ENCODE assay signal across 30 cellular contexts in the genomic region with DNA sequence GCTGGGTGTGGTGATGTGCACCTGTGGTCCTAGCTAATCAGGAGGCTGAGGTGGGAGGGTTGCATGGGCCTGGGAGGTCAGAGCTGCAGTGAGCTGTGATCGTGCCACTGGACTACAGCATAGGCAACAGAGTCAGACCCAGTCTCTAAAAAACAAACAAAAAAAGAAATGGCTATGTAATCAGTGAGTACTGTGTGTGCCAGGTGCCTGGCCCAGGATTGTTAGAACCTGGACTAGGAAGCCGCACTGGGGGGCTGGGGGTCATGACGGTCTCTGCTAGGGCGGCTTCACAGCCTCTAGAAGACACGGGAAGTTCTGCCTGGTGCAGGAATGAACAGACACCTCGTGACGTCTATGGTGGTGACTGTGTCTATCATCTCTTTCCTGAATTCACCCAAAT. TPM values are rescaled to one million over a fixed set of nuclear protein-coding genes. Genes with fewer than 3 reads are reported as not detected.
"Had no signal": no experiment of that assay in that cellular context is flagged by ENCODE, and none has a peak within 500 bp of the region (broad histone marks: within the 10 kb centered on the region; RNA-seq: fewer than 3 reads in every experiment).

No MANE protein-coding gene starts in this region.

- H3K9me3 Mint-ChIP-seq: activated CD4-positive, alpha-beta T cell treated with anti-CD3 and anti-CD28 coated beads, Interleukin-2, amount 10 ng/mL, durations not matched to agents 7 days and 5 days; activated naive CD4-positive, alpha-beta T cell treated with anti-CD3 and anti-CD28 coated beads, Interleukin-2, amount 50 U/mL, for 24 hours; activated naive CD8-positive, alpha-beta T cell treated with anti-CD3 and anti-CD28 coated beads, Interleukin-2, amount 10 ng/mL, durations not matched to agents 7 days and 5 days; activated T-cell treated with anti-CD3 and anti-CD28 coated beads, Interleukin-2, amount 50 U/mL, for 4 hours; T-helper 1 cell treated with Interleukin-12 subunit alpha and Interleukin-12 subunit beta and Interleukin-4 antibody, amounts not matched to agents 30 μg/mL and 1 μg/mL, for 36 hours; T-helper 2 cell treated with Interferon-gamma antibody and Interleukin-4, amounts not matched to agents 5 μg/mL and 100 μg/mL, for 36 hours; WTC11 had no signal

- H3K9ac ChIP-seq: KMS-11, SK-N-SH had no signal

- H3K4me1 ChIP-seq: ascending aorta, SJCRH30 had no signal

- ATAC-seq: activated CD4-positive, alpha-beta T cell treated with anti-CD3 and anti-CD28 coated beads for 36 hours; activated CD4-positive, CD25-positive, alpha-beta regulatory T cell treated with anti-CD3 and anti-CD28 coated beads, Interleukin-2, amount 50 U/mL, for 24 hours; activated CD8-positive, alpha-beta T cell treated with anti-CD3 and anti-CD28 coated beads, Interleukin-2, amount 10 ng/mL, durations not matched to agents 7 days and 5 days; activated T-cell treated with anti-CD3 and anti-CD28 coated beads, Interleukin-2, amount 50 U/mL, for 4 hours; Panc1; WTC11 had no signal

- H3K27me3 Mint-ChIP-seq: activated CD4-positive, alpha-beta T cell treated with anti-CD3 and anti-CD28 coated beads for 36 hours; activated CD4-positive, alpha-beta T cell treated with anti-CD3 and anti-CD28 coated beads, Interleukin-2, amount 10 ng/mL, durations not matched to agents 7 days and 5 days; activated naive CD4-positive, alpha-beta T cell treated with anti-CD3 and anti-CD28 coated beads, Interleukin-2, amount 50 U/mL, for 24 hours; activated naive CD8-positive, alpha-beta T cell treated with anti-CD3 and anti-CD28 coated beads, Interleukin-2, amount 10 ng/mL, durations not matched to agents 7 days and 5 days had no signal

- H3K4me1 Mint-ChIP-seq: activated CD4-positive, alpha-beta T cell treated with anti-CD3 and anti-CD28 coated beads for 36 hours; activated CD4-positive, alpha-beta T cell treated with anti-CD3 and anti-CD28 coated beads, Interleukin-2, amount 10 ng/mL, durations not matched to agents 7 days and 5 days; activated naive CD4-positive, alpha-beta T cell treated with anti-CD3 and anti-CD28 coated beads, Interleukin-2, amount 50 U/mL, for 24 hours; activated naive CD8-positive, alpha-beta T cell treated with anti-CD3 and anti-CD28 coated beads, Interleukin-2, amount 10 ng/mL, durations not matched to agents 7 days and 5 days; WTC11 had no signal

- H3K27ac Mint-ChIP-seq: activated CD4-positive, alpha-beta T cell treated with anti-CD3 and anti-CD28 coated beads for 36 hours; activated CD4-positive, alpha-beta T cell treated with anti-CD3 and anti-CD28 coated beads, Interleukin-2, amount 10 ng/mL, durations not matched to agents 7 days and 5 days; activated CD8-positive, alpha-beta T cell treated with anti-CD3 and anti-CD28 coated beads, Interleukin-2, amount 10 ng/mL, durations not matched to agents 7 days and 5 days; activated naive CD4-positive, alpha-beta T cell treated with anti-CD3 and anti-CD28 coated beads, Interleukin-2, amount 50 U/mL, for 24 hours; activated naive CD8-positive, alpha-beta T cell treated with anti-CD3 and anti-CD28 coated beads, Interleukin-2, amount 10 ng/mL, durations not matched to agents 7 days and 5 days; T-helper 1 cell treated with Interleukin-12 subunit alpha and Interleukin-12 subunit beta and Interleukin-4 antibody, amounts not matched to agents 30 μg/mL and 1 μg/mL, for 36 hours; T-helper 2 cell treated with Interferon-gamma antibody and Interleukin-4, amounts not matched to agents 5 μg/mL and 100 μg/mL, for 36 hours; WTC11 had no signal

- H3K4me3 Mint-ChIP-seq: activated CD4-positive, alpha-beta T cell treated with anti-CD3 and anti-CD28 coated beads for 36 hours; activated CD4-positive, alpha-beta T cell treated with anti-CD3 and anti-CD28 coated beads, Interleukin-2, amount 10 ng/mL, durations not matched to agents 7 days and 5 days; activated CD8-positive, alpha-beta T cell treated with anti-CD3 and anti-CD28 coated beads, Interleukin-2, amount 10 ng/mL, durations not matched to agents 7 days and 5 days; activated naive CD4-positive, alpha-beta T cell treated with anti-CD3 and anti-CD28 coated beads, Interleukin-2, amount 50 U/mL, for 24 hours; activated naive CD8-positive, alpha-beta T cell treated with anti-CD3 and anti-CD28 coated beads, Interleukin-2, amount 10 ng/mL, durations not matched to agents 7 days and 5 days; activated T-cell treated with anti-CD3 and anti-CD28 coated beads, Interleukin-2, amount 50 U/mL, for 4 hours; T-helper 1 cell treated with Interleukin-12 subunit alpha and Interleukin-12 subunit beta and Interleukin-4 antibody, amounts not matched to agents 30 μg/mL and 1 μg/mL, for 36 hours; T-helper 2 cell treated with Interferon-gamma antibody and Interleukin-4, amounts not matched to agents 5 μg/mL and 100 μg/mL, for 36 hours; WTC11 had no signal

- FAIRE-seq: TTC549 had no signal

- H3K27me3 ChIP-seq: ascending aorta, cardiac muscle cell, SJCRH30 had no signal

- H3K4me3 ChIP-seq: ascending aorta, cardiac muscle cell, SJCRH30 had no signal

- H3K4me2 ChIP-seq: KMS-11, SK-N-SH had no signal

- H3K9me3 ChIP-seq: ascending aorta, SJCRH30, SK-N-SH had no signal

- H3K27ac ChIP-seq: ascending aorta, cardiac muscle cell, KMS-11, SJCRH30 had no signal

- DNase-seq: activated CD4-positive, alpha-beta T cell treated with anti-CD3 and anti-CD28 coated beads for 36 hours; activated CD4-positive, alpha-beta T cell treated with anti-CD3 and anti-CD28 coated beads, Interleukin-2, amount 10 ng/mL, durations not matched to agents 7 days and 5 days; activated CD4-positive, alpha-beta T cell treated with anti-CD3 and anti-CD28 coated beads, Interleukin-2, amount 50 U/mL, for 48 hours; activated CD8-positive, alpha-beta T cell treated with anti-CD3 and anti-CD28 coated beads, Interleukin-2, amount 10 ng/mL, durations not matched to agents 7 days and 5 days; activated gamma-delta T cell; activated naive CD4-positive, alpha-beta T cell treated with Interleukin-2 at 50 U/mL for 16 hours; activated naive CD8-positive, alpha-beta T cell treated with anti-CD3 and anti-CD28 coated beads, Interleukin-2, amount 10 ng/mL, durations not matched to agents 7 days and 5 days; activated T-cell treated with anti-CD3 and anti-CD28 coated beads, Interleukin-2, amount 50 U/mL, for 4 hours; amygdala; NCI-H1092 treated with DMSO at 0.1 percent for 48 hours; NCI-H1417; NCI-H187 treated with DMSO at 0.1 percent for 48 hours; NCI-H2081; NCI-H345; SHP77; SJCRH30; SK-N-SH had no signal

RNA-seq across cellular contexts. Expression of a gene that starts 18.8 kb away (rescaled TPM):
- total RNA-seq: activated CD4-positive, alpha-beta T cell treated with anti-CD3 and anti-CD28 coated beads, Interleukin-2, amount 10 ng/mL, durations not matched to agents 7 days and 5 days; activated CD8-positive, alpha-beta T cell treated with anti-CD3 and anti-CD28 coated beads, Interleukin-2, amount 10 ng/mL, durations not matched to agents 7 days and 5 days; activated naive CD8-positive, alpha-beta T cell treated with anti-CD3 and anti-CD28 coated beads, Interleukin-2, amount 10 ng/mL, durations not matched to agents 7 days and 5 days; activated T-cell treated with anti-CD3 and anti-CD28 coated beads, Interleukin-2, amount 50 U/mL, for 4 hours; ascending aorta; LHCN-M2; RPMI7951; SJCRH30 had no signal
- polyA plus RNA-seq: cardiac muscle cell, SK-N-SH had no signal

RNA-seq across cellular contexts. Expression of a gene that starts 33.6 kb away (rescaled TPM):
- total RNA-seq: activated CD4-positive, alpha-beta T cell treated with anti-CD3 and anti-CD28 coated beads for 36 hours; activated CD4-positive, alpha-beta T cell treated with anti-CD3 and anti-CD28 coated beads, Interleukin-2, amount 10 ng/mL, durations not matched to agents 7 days and 5 days; activated CD8-positive, alpha-beta T cell treated with anti-CD3 and anti-CD28 coated beads, Interleukin-2, amount 10 ng/mL, durations not matched to agents 7 days and 5 days; activated naive CD8-positive, alpha-beta T cell treated with anti-CD3 and anti-CD28 coated beads, Interleukin-2, amount 10 ng/mL, durations not matched to agents 7 days and 5 days; activated T-cell treated with anti-CD3 and anti-CD28 coated beads, Interleukin-2, amount 50 U/mL, for 4 hours; ascending aorta; NCI-H460; RPMI7951 had no signal
- polyA plus RNA-seq: cardiac muscle cell, SK-N-SH had no signal

RNA-seq across cellular contexts. Expression of a gene that starts 44.8 kb away (rescaled TPM):
- total RNA-seq: activated CD4-positive, alpha-beta T cell treated with anti-CD3 and anti-CD28 coated beads for 36 hours; activated CD4-positive, alpha-beta T cell treated with anti-CD3 and anti-CD28 coated beads, Interleukin-2, amount 10 ng/mL, durations not matched to agents 7 days and 5 days; activated CD8-positive, alpha-beta T cell treated with anti-CD3 and anti-CD28 coated beads, Interleukin-2, amount 10 ng/mL, durations not matched to agents 7 days and 5 days; activated naive CD8-positive, alpha-beta T cell treated with anti-CD3 and anti-CD28 coated beads, Interleukin-2, amount 10 ng/mL, durations not matched to agents 7 days and 5 days; activated T-cell treated with anti-CD3 and anti-CD28 coated beads, Interleukin-2, amount 50 U/mL, for 4 hours; ascending aorta; cardiac muscle cell; SJCRH30 had no signal
- polyA plus RNA-seq: cardiac muscle cell had no signal
